In the genomic region with DNA sequence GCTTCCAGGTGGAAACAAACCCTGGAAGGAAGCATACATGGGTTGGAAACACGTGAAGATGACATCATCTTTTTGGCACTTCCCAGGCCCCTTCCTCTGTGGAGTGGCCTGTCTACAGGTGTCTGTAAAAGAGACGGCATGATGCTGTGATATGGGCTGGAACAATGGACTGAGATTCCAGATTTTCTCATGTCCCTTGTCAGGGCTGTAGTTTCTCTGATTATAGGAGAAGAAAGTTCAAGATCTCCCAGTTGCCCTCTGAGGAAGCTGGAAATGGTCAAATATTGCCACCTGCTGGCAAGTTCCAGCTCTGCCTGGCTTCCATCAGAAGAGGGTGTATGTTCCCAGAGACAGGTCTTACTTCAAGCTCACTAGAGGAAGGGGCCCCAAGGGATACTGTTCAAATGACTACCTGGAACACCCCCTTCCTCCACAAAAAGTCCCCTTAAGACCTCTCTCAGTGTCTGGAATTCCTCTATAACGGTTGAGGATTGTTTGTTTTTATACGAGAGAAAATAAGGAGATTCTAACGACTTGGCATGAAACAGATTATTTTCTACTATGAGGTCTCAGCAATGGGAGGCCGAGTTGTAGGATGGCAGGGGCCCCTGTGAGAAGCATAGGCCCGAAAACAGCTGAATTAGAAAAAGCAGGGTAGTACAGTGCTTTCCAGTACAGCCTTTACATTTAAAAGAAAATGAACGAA, we compare ENCODE assay signal across 8 cellular contexts. TPM values are rescaled to one million over a fixed set of nuclear protein-coding genes. Genes with fewer than 3 reads are reported as not detected.
DNase-seq lines count a peak whose midpoint lies in the region; ATAC-seq, FAIRE-seq and TF ChIP-seq lines count a peak whose summit lies in the region.

No MANE protein-coding gene starts in this region.

- H3K4me3 Mint-ChIP-seq in activated T-cell treated with anti-CD3 and anti-CD28 coated beads, Interleukin-2, amount 50 U/mL, for 24 hours: no peak overlapping the region
- H3K4me3 Mint-ChIP-seq in neural crest cell: peak overlapping the region; percentile 40

- no peaks in the 10 kb centered on the region for H3K27me3 ChIP-seq in fibroblast of lung (ENCODE audit: control insufficient read depth, insufficient read depth, low read length)
- H3K27me3 ChIP-seq in suprapubic skin: no peaks in the 10 kb centered on the region

- no peaks in the 10 kb centered on the region for H3K9me3 Mint-ChIP-seq in activated T-cell treated with anti-CD3 and anti-CD28 coated beads, Interleukin-2, amount 50 U/mL, for 24 hours
- no peaks in the 10 kb centered on the region for H3K9me3 Mint-ChIP-seq in neural crest cell

- H3K4me1 ChIP-seq in fibroblast of lung (ENCODE audit: control insufficient read depth, extremely low read depth, insufficient read depth, low read length): no peaks in the 10 kb centered on the region
- no peaks in the 10 kb centered on the region for H3K4me1 ChIP-seq in suprapubic skin

- H2AFZ ChIP-seq in fibroblast of lung (ENCODE audit: low read length): no peak overlapping the region

- no peak overlapping the region for H3K27ac ChIP-seq in fibroblast of lung (ENCODE audit: insufficient read depth, low read length)
- H3K27ac ChIP-seq in suprapubic skin: no peak overlapping the region

- peak; percentile 89 for ATAC-seq in GM21360 (IDR thresholded peaks at IDR 0.05; ENCODE audit: unreplicated experiment)

- H3K4me2 ChIP-seq in fibroblast of lung (ENCODE audit: extremely low read depth, insufficient read depth, low read length): no peak overlapping the region

- H3K4me3 ChIP-seq in fibroblast of lung (replicated peaks in 1 of 4; ENCODE audit: control extremely low read depth in 1 of 4, insufficient read depth in 1 of 4, low read depth in 3 of 4, low read length in 4 of 4): no peak overlapping the region
- no peak overlapping the region for H3K4me3 ChIP-seq in suprapubic skin

- peak; percentile 96 for TF ChIP-seq CTCF in D721Med (IDR thresholded peaks at IDR 0.05; ENCODE audit: insufficient read depth, missing control alignments)
- peak; percentile 92 to 95 for TF ChIP-seq CTCF in fibroblast of lung (conservative IDR thresholded peaks at IDR 0.05 in 1 of 2, IDR thresholded peaks at IDR 0.05 in 1 of 2; ENCODE audit: low read depth in 1 of 2, low read length in 2 of 2)
- TF ChIP-seq CTCF in neural crest cell (conservative IDR thresholded peaks at IDR 0.05): peak; percentile 96
- peak; percentile 86 to 87 for TF ChIP-seq CTCF in suprapubic skin (IDR thresholded peaks at IDR 0.05)

- H3K27ac Mint-ChIP-seq in activated T-cell treated with anti-CD3 and anti-CD28 coated beads, Interleukin-2, amount 50 U/mL, for 24 hours: peak overlapping the region; percentile 37
- no peak overlapping the region for H3K27ac Mint-ChIP-seq in neural crest cell (ENCODE audit: unreplicated experiment)

- peak; percentile 71 for DNase-seq in D721Med (ENCODE audit: insufficient read length, low spot score)
- DNase-seq in HPDE6-E6E7 (ENCODE audit: extremely low spot score): peak; percentile 80
- peak; percentile 92 for DNase-seq in OCI-M1 (lab: John Stamatoyannopoulos, UW)
- peak; percentile 85 for DNase-seq in activated T-cell treated with anti-CD3 and anti-CD28 coated beads, Interleukin-2, amount 50 U/mL, for 24 hours
- peak; percentile 58 to 84 for DNase-seq in fibroblast of lung (ENCODE audit: low read depth in 2 of 2)
- DNase-seq in neural crest cell (ENCODE audit: low read depth, low spot score): peak; percentile 79
- peak in 1 of 2 donors; percentile 86 for DNase-seq in suprapubic skin (ENCODE audit: low spot score in 2 of 2)

- no peaks in the 10 kb centered on the region for H4K20me1 ChIP-seq in fibroblast of lung (ENCODE audit: control insufficient read depth, extremely low read depth, insufficient read depth, low read length)

- H3K9me3 ChIP-seq in fibroblast of lung (ENCODE audit: control insufficient read depth, insufficient read depth, low read depth, low read length): no peaks in the 10 kb centered on the region
- H3K9me3 ChIP-seq in suprapubic skin: no peaks in the 10 kb centered on the region

- H3K4me1 Mint-ChIP-seq in activated T-cell treated with anti-CD3 and anti-CD28 coated beads, Interleukin-2, amount 50 U/mL, for 24 hours (ENCODE audit: low read depth): peaks cover 20% of the 10 kb centered on the region
- peaks cover 7% of the 10 kb centered on the region for H3K4me1 Mint-ChIP-seq in neural crest cell

- peak; percentile 25 for FAIRE-seq in D721Med (lab: Jason Lieb, UNC)

- H3K36me3 Mint-ChIP-seq in activated T-cell treated with anti-CD3 and anti-CD28 coated beads, Interleukin-2, amount 50 U/mL, for 24 hours (ENCODE audit: low read depth): no peaks in the 10 kb centered on the region
- no peaks in the 10 kb centered on the region for H3K36me3 Mint-ChIP-seq in neural crest cell (ENCODE audit: low read depth)

- H3K79me2 ChIP-seq in fibroblast of lung (ENCODE audit: control insufficient read depth, insufficient read depth, low read length): no peaks in the 10 kb centered on the region

- H3K36me3 ChIP-seq in fibroblast of lung (ENCODE audit: control insufficient read depth, insufficient read depth, low read length) (no peaks in the 10 kb centered on the region), suprapubic skin (no peaks in the 10 kb centered on the region)

- WGBS in suprapubic skin: 35% methylated on average over 8 of the region's 8 CpGs

- no peak overlapping the region for H3K9ac ChIP-seq in fibroblast of lung (ENCODE audit: insufficient read depth, low read length)

- H3K27me3 Mint-ChIP-seq in activated T-cell treated with anti-CD3 and anti-CD28 coated beads, Interleukin-2, amount 50 U/mL, for 24 hours: no peaks in the 10 kb centered on the region
- no peaks in the 10 kb centered on the region for H3K27me3 Mint-ChIP-seq in neural crest cell (ENCODE audit: low read depth)

- no peak for TF ChIP-seq EP300 in suprapubic skin (IDR thresholded peaks at IDR 0.05)

- no peak for TF ChIP-seq POLR2A in suprapubic skin (IDR thresholded peaks at IDR 0.05)

RNA-seq across cellular contexts. Expression of gene ANXA6, which starts 7.3 kb away (rescaled TPM):
- total RNA-seq in fibroblast of lung: 430 and 615 TPM in 2 replicates
- polyA plus RNA-seq in fibroblast of lung: 421 and 591 TPM in 2 replicates
- 503 and 689 TPM in 2 replicates for polyA plus RNA-seq in fibroblast of lung (2012)
- 567 and 955 TPM in 2 replicates for polyA minus RNA-seq in fibroblast of lung (ENCODE audit: low replicate concordance)
- total RNA-seq in neural crest cell: 142 and 151 TPM in 2 replicates
- total RNA-seq in suprapubic skin: 10 to 100 TPM; 21.7 to 64.4 (median 49.5) TPM

RNA-seq across cellular contexts. Expression of gene CCDC69, which starts 59.1 kb away (rescaled TPM):
- 4.0 and 6.4 TPM in 2 replicates for total RNA-seq in fibroblast of lung
- 1.5 and 2.3 TPM in 2 replicates for polyA plus RNA-seq in fibroblast of lung
- polyA plus RNA-seq in fibroblast of lung (2012): 1.1 and 1.9 TPM in 2 replicates
- 2.8 TPM in 1 of 2 replicates, not detected in the other for polyA minus RNA-seq in fibroblast of lung (ENCODE audit: low replicate concordance)
- total RNA-seq in neural crest cell: 1.7 and 1.8 TPM in 2 replicates
- 10 to 100 TPM; 11.5 to 32.3 (median 26.8) TPM for total RNA-seq in suprapubic skin
